In the genomic region with DNA sequence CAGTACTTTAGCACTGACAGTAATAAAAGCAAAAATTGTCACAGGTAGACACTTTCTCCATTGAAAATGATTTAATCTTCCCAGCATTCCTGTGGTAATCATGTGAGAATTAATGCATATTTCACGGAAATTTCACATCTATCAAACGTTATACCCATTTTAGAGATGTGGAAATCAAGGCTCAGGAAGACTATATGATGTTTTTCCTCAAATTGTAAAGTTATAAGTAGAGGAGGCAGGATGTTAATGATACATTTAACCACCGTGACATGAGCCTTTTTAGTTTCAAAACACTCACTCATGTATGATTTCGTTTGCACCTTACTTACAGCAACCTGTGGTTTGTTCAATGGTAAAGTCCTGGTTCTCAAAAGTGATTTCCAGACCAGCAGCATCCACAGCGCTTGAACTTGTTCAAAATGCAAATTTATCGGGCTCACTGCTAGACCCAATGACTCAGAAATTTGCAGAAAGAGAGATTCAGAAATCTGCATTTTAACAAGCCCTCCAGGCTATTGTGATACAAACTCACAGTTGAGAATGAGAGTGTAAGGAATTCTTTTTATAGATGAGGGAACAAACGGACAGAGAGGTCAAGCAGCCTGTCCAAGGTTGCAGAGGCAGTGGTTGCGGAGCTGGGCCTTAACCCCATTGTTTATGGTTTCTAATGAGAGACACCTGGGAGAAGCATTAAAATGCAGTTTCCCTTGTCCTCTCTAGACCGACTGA, we compare ENCODE assay signal across 13 cellular contexts.
DNase-seq lines count a peak whose midpoint lies in the region; ATAC-seq and TF ChIP-seq lines count a peak whose summit lies in the region.
"Had no signal": no experiment of that assay in that cellular context is flagged by ENCODE, and none has a peak within 500 bp of the region (broad histone marks: within the 10 kb centered on the region; RNA-seq: fewer than 3 reads in every experiment).

No MANE protein-coding gene starts in this region.

- ATAC-seq in T-helper 17 cell: no peak
- ATAC-seq: stimulated activated naive B cell treated with anti-CD40 and anti-IgM and Interleukin-4, amounts not matched to agents 10 μg/mL and 1 μg/mL and 100 μg/mL, for 72 hours; T-cell had no signal

- H3K27me3 ChIP-seq in mesendoderm (ENCODE audit: insufficient read depth, low read length, poor library complexity): no peaks in the 10 kb centered on the region
- H3K27me3 ChIP-seq: ovary had no signal

- no CpG with 5 or more reads among the region's 9 CpGs for WGBS in mesendoderm (ENCODE audit: extremely low coverage, insufficient coverage, low lambda C conversion rate)

- no peak overlapping the region for H3K4me3 Mint-ChIP-seq in T-helper 17 cell
- H3K4me3 Mint-ChIP-seq: stimulated activated naive B cell treated with anti-CD40 and anti-IgM and Interleukin-4, amounts not matched to agents 10 μg/mL and 1 μg/mL and 100 μg/mL, for 72 hours; T-cell had no signal

- H3K9me3 ChIP-seq in SK-N-MC (ENCODE audit: low read depth, low read length): no peaks in the 10 kb centered on the region
- no peaks in the 10 kb centered on the region for H3K9me3 ChIP-seq in T-helper 17 cell (ENCODE audit: control insufficient read depth, low read length, poor library complexity, severe bottlenecking)
- H3K9me3 ChIP-seq: ovary had no signal

- no peak overlapping the region for H3K56ac ChIP-seq in mesendoderm (ENCODE audit: low read length)

- H3K4me1 ChIP-seq in mesendoderm (ENCODE audit: control insufficient read depth, low read depth, low read length): no peaks in the 10 kb centered on the region

- H2BK5ac ChIP-seq in mesendoderm (ENCODE audit: low read length): no peak overlapping the region

- H3K36me3 Mint-ChIP-seq in T-helper 17 cell (ENCODE audit: low read depth): no peaks in the 10 kb centered on the region
- H3K36me3 Mint-ChIP-seq: stimulated activated naive B cell treated with anti-CD40 and anti-IgM and Interleukin-4, amounts not matched to agents 10 μg/mL and 1 μg/mL and 100 μg/mL, for 72 hours; T-cell had no signal

- DNase-seq in GM12864 (ENCODE audit: low read depth) (peak; percentile 36), HFF-Myc (ENCODE audit: extremely low read depth, low read depth) (peak; percentile 76), SK-N-MC (ENCODE audit: low read depth, low spot score) (no peak), mesendoderm (peak; percentile 30), RKO (ENCODE audit: low spot score) (no peak), HPDE6-E6E7 (ENCODE audit: extremely low spot score) (no peak), GM03348 (ENCODE audit: low spot score) (no peak), T-helper 17 cell (no peak)
- DNase-seq: activated gamma-delta T cell; AML-193; ovary; stimulated activated naive B cell treated with anti-CD40 and anti-IgM and Interleukin-4, amounts not matched to agents 10 μg/mL and 1 μg/mL and 100 μg/mL, for 72 hours; T-cell had no signal

- no peak overlapping the region for H2BK120ac ChIP-seq in mesendoderm (ENCODE audit: low read depth, low read length)

- H3K23ac ChIP-seq in mesendoderm (ENCODE audit: low read length): no peak overlapping the region

- H3K79me1 ChIP-seq in mesendoderm (ENCODE audit: low read length): no peaks in the 10 kb centered on the region

- H3K9ac ChIP-seq in SK-N-MC (ENCODE audit: insufficient read length): no peak overlapping the region
- H3K9ac ChIP-seq in mesendoderm (ENCODE audit: low read length): no peak overlapping the region

- no peak overlapping the region for H3K4me2 ChIP-seq in mesendoderm (ENCODE audit: low read length)

- H2AK5ac ChIP-seq in mesendoderm (ENCODE audit: low read length): no peak overlapping the region

- no peak overlapping the region for H3K4me3 ChIP-seq in GM12864 (ENCODE audit: low read depth, low read length)
- no peak overlapping the region for H3K4me3 ChIP-seq in HFF-Myc (replicated peaks; ENCODE audit: low read depth, low read length)
- no peak overlapping the region for H3K4me3 ChIP-seq in SK-N-MC
- H3K4me3 ChIP-seq in mesendoderm (ENCODE audit: low read length): no peak overlapping the region
- H3K4me3 ChIP-seq: ovary had no signal

- no peak overlapping the region for H3K27ac Mint-ChIP-seq in T-helper 17 cell
- H3K27ac Mint-ChIP-seq: stimulated activated naive B cell treated with anti-CD40 and anti-IgM and Interleukin-4, amounts not matched to agents 10 μg/mL and 1 μg/mL and 100 μg/mL, for 72 hours; T-cell had no signal

- H4K8ac ChIP-seq in mesendoderm (ENCODE audit: low read depth, low read length): no peak overlapping the region

- no peak overlapping the region for H3K18ac ChIP-seq in mesendoderm (ENCODE audit: low read length)

- no peak overlapping the region for H2BK15ac ChIP-seq in mesendoderm (replicated peaks; ENCODE audit: low read depth)

- no peaks in the 10 kb centered on the region for H3K27me3 Mint-ChIP-seq in T-helper 17 cell

- no peak overlapping the region for H3K4ac ChIP-seq in mesendoderm (ENCODE audit: low read depth, low read length)

- H4K5ac ChIP-seq in mesendoderm (ENCODE audit: low read length): no peak overlapping the region

- H3K79me2 ChIP-seq in mesendoderm (ENCODE audit: control insufficient read depth, insufficient read depth, low read length): no peaks in the 10 kb centered on the region

- no peaks in the 10 kb centered on the region for H3K36me3 ChIP-seq in SK-N-MC (ENCODE audit: insufficient read depth, low read length)
- H3K36me3 ChIP-seq in mesendoderm (ENCODE audit: control insufficient read depth, insufficient read depth, low read length): no peaks in the 10 kb centered on the region
- H3K36me3 ChIP-seq: ovary had no signal

- TF ChIP-seq CTCF in GM12864 (IDR thresholded peaks at IDR 0.05; ENCODE audit: low read depth, low read length, missing control alignments): no peak
- TF ChIP-seq CTCF in HFF-Myc (IDR thresholded peaks at IDR 0.05; ENCODE audit: low read depth, low read length, missing control alignments): no peak

- H3K27ac ChIP-seq in SK-N-MC (0 out of 2 replicates have a peak overlapping the region, but pooled peaks have one; percentile 51), mesendoderm (ENCODE audit: low read depth, low read length) (no peak overlapping the region)
- H3K27ac ChIP-seq: ovary had no signal

- H3K4me1 Mint-ChIP-seq in T-helper 17 cell: no peaks in the 10 kb centered on the region
- H3K4me1 Mint-ChIP-seq: stimulated activated naive B cell treated with anti-CD40 and anti-IgM and Interleukin-4, amounts not matched to agents 10 μg/mL and 1 μg/mL and 100 μg/mL, for 72 hours; T-cell had no signal

Comparison
In these comparisons a context has a peak if more than half of its experiments do, and no peak if none do; other contexts are left out.
1. DNase-seq: peak in GM12864 (single experiment), HFF-Myc (single experiment) and mesendoderm (single experiment); none in SK-N-MC (single experiment), RKO (single experiment), HPDE6-E6E7 (single experiment), GM03348 (single experiment) and T-helper 17 cell (0 of 3).